In genomic region chr18:26524952-26525351, GRCh38 we compare ENCODE assay signal across 18 cellular contexts. TPM values are rescaled to one million over a fixed set of nuclear protein-coding genes. Genes with fewer than 3 reads are reported as not detected.
DNase-seq lines count a peak whose midpoint lies in the region; ATAC-seq, FAIRE-seq and TF ChIP-seq lines count a peak whose summit lies in the region.
"Had no signal": no experiment of that assay in that cellular context is flagged by ENCODE, and none has a peak within 500 bp of the region (broad histone marks: within the 10 kb centered on the region; RNA-seq: fewer than 3 reads in every experiment).

No MANE protein-coding gene starts in this region.

- H4K5ac ChIP-seq in H1 (ENCODE audit: insufficient read length, low read depth, low read length), result no peak overlapping the region

- no peaks in the 10 kb centered on the region for H3K23me2 ChIP-seq in H1 (ENCODE audit: low read depth, low read length)

- POLR2A ChIA-PET in H1 (lab: Charles Lee; ENCODE audit: partially characterized antibody), result no interaction called here

- CTCF ChIA-PET in H1 (lab: Charles Lee; ENCODE audit: partially characterized antibody), result no interaction called here

- WGBS in H1 (ENCODE audit: extremely low coverage in 1 of 2, insufficient coverage in 1 of 2, insufficient read length in 1 of 2, insufficient replicate concordance in 2 of 2, low coverage in 1 of 2, low lambda C conversion rate in 2 of 2, missing lambda C conversion rate in 1 of 2), 2 experiments, result 81% methylated on average over 2 of the region's 2 CpGs; no CpG with 5 or more reads in 1 of the 2 experiments

- peaks cover 60% of the 10 kb centered on the region for H3K4me1 Mint-ChIP-seq in GM23338
- H3K4me1 Mint-ChIP-seq: B cell had no signal

- TF ChIP-seq POLR2A in H1 (IDR thresholded peaks at IDR 0.05; ENCODE audit: control extremely low read depth in 1 of 2, low read depth in 2 of 2, low read length in 2 of 2), result no peak
- TF ChIP-seq POLR2A in vagina (IDR thresholded peaks at IDR 0.05), result no peak

- no peak overlapping the region for H3K56ac ChIP-seq in H1 (replicated peaks; ENCODE audit: insufficient read length, low read depth, low read length)

- intact Hi-C loops in vagina (cut with DNase I) (no loop called here), lower lobe of right lung (cut with DNase I) (no loop called here)

- no peaks in the 10 kb centered on the region for H3K9me3 Mint-ChIP-seq in GM23338
- H3K9me3 Mint-ChIP-seq: CD4-positive, alpha-beta T cell; HFFc6 had no signal

- H2BK20ac ChIP-seq in H1 (ENCODE audit: low read length), result peak overlapping the region; percentile 40; the same call in 1 of the 2 replicates

- no peak overlapping the region for H4K8ac ChIP-seq in H1 (ENCODE audit: extremely low read depth, insufficient read depth, low read length)

- H3K9ac ChIP-seq in Loucy (ENCODE audit: low read depth, low read length, poor library complexity, severe bottlenecking) (no peak overlapping the region), H1 (replicated peaks in 1 of 4; ENCODE audit: extremely low read depth in 1 of 4, low read depth in 3 of 4, low read length in 3 of 4) (no peak overlapping the region)

- no peak overlapping the region for H2BK5ac ChIP-seq in H1 (ENCODE audit: low read depth, low read length)

- no peak for FAIRE-seq in H1 (lab: Jason Lieb, UNC)
- FAIRE-seq: A204.1, GM12892 had no signal

- no peak overlapping the region for H3K4ac ChIP-seq in H1 (replicated peaks; ENCODE audit: insufficient read length, low read depth, low read length)

- H4K91ac ChIP-seq in H1 (replicated peaks; ENCODE audit: insufficient read length, low read length), result no peak overlapping the region

- peak overlapping the region; percentile 95; the same call in 1 of the 2 replicates for H2BK12ac ChIP-seq in H1 (ENCODE audit: low read depth, low read length)

- H3K27me3 Mint-ChIP-seq in GM23338 (ENCODE audit: insufficient read depth, low read depth, poor library complexity), result peaks cover 3% of the 10 kb centered on the region
- H3K27me3 Mint-ChIP-seq: B cell; CD4-positive, alpha-beta T cell had no signal

- no peaks in the 10 kb centered on the region for H3K27me3 ChIP-seq in GM23338 (ENCODE audit: insufficient read depth)
- H3K27me3 ChIP-seq in Loucy (ENCODE audit: insufficient read depth, low read length, poor library complexity, severe bottlenecking), result no peaks in the 10 kb centered on the region
- no peaks in the 10 kb centered on the region for H3K27me3 ChIP-seq in H1 (replicated peaks in 1 of 4; ENCODE audit: control insufficient read depth in 3 of 4, extremely low read depth in 1 of 4, insufficient read depth in 3 of 4, low read length in 3 of 4)
- H3K27me3 ChIP-seq in vagina, result no peaks in the 10 kb centered on the region
- no peaks in the 10 kb centered on the region for H3K27me3 ChIP-seq in lower lobe of right lung (ENCODE audit: low read depth)

- peaks cover 3% of the 10 kb centered on the region; the same call in 1 of the 2 replicates for H3K79me1 ChIP-seq in H1 (ENCODE audit: low read depth, low read length)

- peak overlapping the region; percentile 48; the same call in 1 of the 2 replicates for H2BK15ac ChIP-seq in H1 (ENCODE audit: low read length)

- TF ChIP-seq EP300 in H1 (IDR thresholded peaks at IDR 0.05; ENCODE audit: borderline replicate concordance in 1 of 2, low read depth in 2 of 2, low read length in 2 of 2), result no peak

- TF ChIP-seq RAD21 in H1 (IDR thresholded peaks at IDR 0.05 in 1 of 2, conservative IDR thresholded peaks at IDR 0.05 in 1 of 2; ENCODE audit: low read depth in 2 of 2, low read length in 2 of 2), result no peak

- H2AFZ ChIP-seq in GM23338 (no peak overlapping the region), Loucy (ENCODE audit: low read length) (no peak overlapping the region), H1 (ENCODE audit: low read length) (no peak overlapping the region)

- no peaks in the 10 kb centered on the region; the same call in 1 of the 3 replicates for H3K36me3 Mint-ChIP-seq in GM23338 (ENCODE audit: low read depth)

- no peak overlapping the region; the same call in 1 of the 2 replicates for H3K18ac ChIP-seq in H1 (ENCODE audit: extremely low read depth, low read length)

- H3F3A ChIP-seq in GM23338 (replicated peaks; ENCODE audit: low read depth) (no peaks in the 10 kb centered on the region; the same call in 1 of the 2 replicates), Loucy (ENCODE audit: low read depth) (no peaks in the 10 kb centered on the region)

- H3K4me3 ChIP-seq in GM23338 (no peak overlapping the region), Loucy (ENCODE audit: low read length, poor library complexity, severe bottlenecking) (no peak overlapping the region), H1 (ENCODE audit: extremely low read depth in 1 of 4, insufficient read depth in 2 of 4, low read depth in 3 of 4, low read length in 4 of 4) (no peak overlapping the region), vagina (no peak overlapping the region), lower lobe of right lung (no peak overlapping the region)

- TF ChIP-seq CTCF in GM23338 (conservative IDR thresholded peaks at IDR 0.05; ENCODE audit: low read depth in 2 of 2), result no peak
- TF ChIP-seq CTCF in Loucy (conservative IDR thresholded peaks at IDR 0.05; ENCODE audit: low read length), result no peak
- TF ChIP-seq CTCF in H1 (IDR thresholded peaks at IDR 0.05; ENCODE audit: control extremely low read depth in 1 of 3, insufficient read depth in 1 of 3, low read depth in 1 of 3, low read length in 3 of 3), result no peak
- no peak for TF ChIP-seq CTCF in vagina (IDR thresholded peaks at IDR 0.05)
- TF ChIP-seq CTCF in lower lobe of right lung (IDR thresholded peaks at IDR 0.05), result no peak

- peak overlapping the region; percentile 23 for H2BK120ac ChIP-seq in H1 (replicated peaks; ENCODE audit: low read depth, low read length)

- H3K23ac ChIP-seq in H1 (ENCODE audit: insufficient read length), result no peak overlapping the region

- no peak overlapping the region for H3K4me3 Mint-ChIP-seq in GM23338
- H3K4me3 Mint-ChIP-seq: B cell; CD4-positive, alpha-beta T cell; HFFc6 had no signal

- H3K27ac ChIP-seq in GM23338 (ENCODE audit: low read depth) (no peak overlapping the region), H1 (ENCODE audit: low read depth, low read length) (no peak overlapping the region), vagina (no peak overlapping the region), lower lobe of right lung (no peak overlapping the region)
- H3K27ac ChIP-seq: HL-60 had no signal

- H3K14ac ChIP-seq in H1 (ENCODE audit: insufficient read length), result no peak overlapping the region

- H3K9me2 ChIP-seq in GM23338 (ENCODE audit: insufficient read depth) (no peaks in the 10 kb centered on the region), Loucy (replicated peaks; ENCODE audit: low read depth, low read length) (no peaks in the 10 kb centered on the region)

- H3K79me2 ChIP-seq in GM23338 (replicated peaks; ENCODE audit: insufficient read depth), result no peaks in the 10 kb centered on the region
- no peaks in the 10 kb centered on the region for H3K79me2 ChIP-seq in Loucy (ENCODE audit: insufficient read depth, low read length)
- no peaks in the 10 kb centered on the region; a peak in 1 of 4 replicates for H3K79me2 ChIP-seq in H1 (ENCODE audit: control insufficient read depth in 1 of 2, insufficient read depth in 2 of 2, low read length in 2 of 2)

- peak overlapping the region; percentile 67; the same call in 1 of the 2 replicates for H2AK5ac ChIP-seq in H1 (ENCODE audit: low read depth, low read length)

- H3K4me1 ChIP-seq in GM23338 (ENCODE audit: insufficient read depth) (peaks cover 41% of the 10 kb centered on the region), Loucy (ENCODE audit: insufficient read depth, low read length, poor library complexity, severe bottlenecking) (peaks cover 29% of the 10 kb centered on the region), H1 (replicated peaks in 1 of 4; ENCODE audit: control insufficient read depth in 3 of 4, insufficient read depth in 4 of 4, low read length in 3 of 4) (peaks cover 16 to 28% (median 21%) of the 10 kb centered on the region in 4 experiments), vagina (peaks cover 10% of the 10 kb centered on the region), lower lobe of right lung (no peaks in the 10 kb centered on the region)

- H3K27ac Mint-ChIP-seq in GM23338, result peak overlapping the region; percentile 26
- H3K27ac Mint-ChIP-seq: B cell; CD4-positive, alpha-beta T cell; HFFc6 had no signal

- no peak for ATAC-seq in GM23338
- ATAC-seq in lower lobe of right lung, result no peak
- ATAC-seq in GM21381 (IDR thresholded peaks at IDR 0.05; ENCODE audit: unreplicated experiment), result no peak

- DNase-seq in GM23338 (ENCODE audit: low spot score) (no peak), H1 (ENCODE audit: low read depth in 1 of 2, low spot score in 2 of 2) (no peak), GM19240 (ENCODE audit: insufficient read length, low spot score) (no peak), vagina (ENCODE audit: extremely low spot score in 2 of 2) (no peak), lower lobe of right lung (no peak)
- DNase-seq: C1 segment of cervical spinal cord; CD4-positive, alpha-beta T cell; DMS79; GOT3; HCEC 1CT; HFFc6; KBM-7 had no signal

- H4K20me1 ChIP-seq in GM23338 (replicated peaks; ENCODE audit: insufficient read depth) (no peaks in the 10 kb centered on the region), Loucy (ENCODE audit: insufficient read depth, low read length, poor library complexity, severe bottlenecking) (no peaks in the 10 kb centered on the region), H1 (replicated peaks in 1 of 2; ENCODE audit: control insufficient read depth in 1 of 2, insufficient read depth in 2 of 2, low read length in 2 of 2) (no peaks in the 10 kb centered on the region)

- H3K4me2 ChIP-seq in GM23338 (peak overlapping the region; percentile 63), Loucy (ENCODE audit: low read depth, low read length, poor library complexity, severe bottlenecking) (peak overlapping the region; percentile 11), H1 (ENCODE audit: insufficient read depth in 1 of 2, low read depth in 2 of 2, low read length in 2 of 2) (peak overlapping the region in 1 of 2 experiments; percentile 29; a peak in 1 of 4 replicates)

- H3K36me3 ChIP-seq in GM23338 (ENCODE audit: insufficient read depth), result no peaks in the 10 kb centered on the region
- H3K36me3 ChIP-seq in Loucy (ENCODE audit: insufficient read depth, low read length), result no peaks in the 10 kb centered on the region
- no peaks in the 10 kb centered on the region for H3K36me3 ChIP-seq in H1 (ENCODE audit: control insufficient read depth in 2 of 4, insufficient read depth in 4 of 4, low read length in 3 of 4)
- no peaks in the 10 kb centered on the region for H3K36me3 ChIP-seq in vagina
- no peaks in the 10 kb centered on the region for H3K36me3 ChIP-seq in lower lobe of right lung

- H3K9me3 ChIP-seq in Loucy (ENCODE audit: insufficient read depth, low read depth, low read length) (no peaks in the 10 kb centered on the region), H1 (ENCODE audit: insufficient read depth in 2 of 2, low read depth in 1 of 2, low read length in 1 of 2) (no peaks in the 10 kb centered on the region), vagina (no peaks in the 10 kb centered on the region), lower lobe of right lung (no peaks in the 10 kb centered on the region)

RNA-seq across cellular contexts. Expression of gene KCTD1, which starts 23.4 kb away (rescaled TPM):
- total RNA-seq in GM23338 (2014; rRNA removed; shearing (Covaris generic)), result 15.4 and 20.5 TPM in 2 replicates
- polyA plus RNA-seq in GM23338 (2016; fragmentation: Nextera tagmentation; extraction: Ambion mirVana) (7.1 and 8.9 TPM in 2 replicates), H1 (2011; rRNA removed) (7.7 and 9.8 TPM in 2 replicates)
- total RNA-seq in H1 (2021; fragmentation: NEBNext Ultra II Directional; extraction: Animal tissue kit (Norgen Biotek cat#: 25700)), result 14.0 and 17.6 TPM in 2 replicates
- 8.6 TPM for polyA plus RNA-seq in H1 (2011; cell fraction: cytosol; rRNA removed)
- 15.1 TPM for polyA plus RNA-seq in H1 (2011; cell fraction: nucleus; rRNA removed)
- 16.4 to 18.4 TPM (median 16.8 TPM) in 4 replicates for polyA plus RNA-seq in H1 (2012, experiment 1 of 2)
- polyA plus RNA-seq in H1 (2012, experiment 2 of 2), result 10.2 TPM
- 12.9 TPM for polyA plus RNA-seq in H1 (2013, experiment 1 of 2)
- polyA plus RNA-seq in H1 (2013, experiment 2 of 2), result 11.6 TPM
- polyA minus RNA-seq in H1 (2011; rRNA and poly(A)+ RNA removed), result 14.5 and 19.8 TPM in 2 replicates
- polyA minus RNA-seq in H1 (2011; cell fraction: cytosol; rRNA and poly(A)+ RNA removed), result 14.8 TPM
- polyA minus RNA-seq in H1 (2011; cell fraction: nucleus; rRNA and poly(A)+ RNA removed), result 27.8 TPM
- total RNA-seq in vagina (46.9 TPM), lower lobe of right lung (9.0 TPM)
